Comparison of ENCODE assay signal across 1 cellular context in the genomic region with DNA sequence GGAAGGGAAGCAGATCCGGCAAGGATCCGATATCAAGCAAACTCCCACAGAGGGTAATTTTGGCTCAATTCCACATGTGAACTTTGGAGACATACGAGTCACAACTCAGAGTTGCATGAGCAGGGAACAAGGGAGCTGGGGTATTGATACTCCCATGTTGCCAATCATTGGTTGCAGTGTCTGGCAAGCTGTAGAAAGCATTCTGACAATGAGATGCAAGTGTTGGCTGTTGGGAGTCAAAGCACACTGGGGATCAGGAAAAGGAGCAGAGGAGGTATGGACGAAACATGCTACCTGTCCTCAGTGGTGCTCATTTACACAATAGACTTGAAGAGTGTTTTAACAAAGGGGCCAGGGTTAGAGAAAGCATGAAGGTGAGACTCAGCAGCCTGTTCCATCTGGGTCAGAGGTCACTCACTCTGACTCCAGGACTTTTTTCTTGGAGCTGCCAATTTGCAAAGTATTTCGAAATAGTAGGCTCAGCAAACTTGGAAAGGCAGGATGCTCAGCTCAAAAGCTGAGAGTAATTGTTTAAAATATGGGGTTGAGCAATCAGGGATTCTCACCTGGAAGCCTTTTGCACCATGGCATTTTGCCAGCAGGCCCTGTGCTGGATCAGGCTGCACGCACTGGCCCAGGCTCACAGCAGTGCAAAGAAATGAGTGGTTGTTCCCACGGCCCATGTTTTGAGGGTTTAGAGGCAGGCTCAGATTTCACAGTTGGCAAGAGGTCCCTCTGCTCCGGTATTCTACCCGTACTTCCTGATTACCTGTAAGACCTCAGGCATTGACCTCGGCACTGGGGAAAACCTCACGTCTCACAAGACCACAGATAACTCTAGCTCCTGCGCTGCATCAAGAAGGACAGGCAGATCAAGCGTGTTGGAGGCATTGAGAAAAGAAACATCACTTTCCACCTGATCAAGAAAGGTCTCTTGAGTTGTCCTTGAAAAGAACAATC.
TF ChIP-seq lines count a peak whose summit lies in the region.

No MANE protein-coding gene starts in this region.

TF ChIP-seq in HepG2, 621 proteins besides CTCF, POLR2A, EP300 and RAD21 (continued from another document and continues in another):
- TF ChIP-seq, protein P1, sequence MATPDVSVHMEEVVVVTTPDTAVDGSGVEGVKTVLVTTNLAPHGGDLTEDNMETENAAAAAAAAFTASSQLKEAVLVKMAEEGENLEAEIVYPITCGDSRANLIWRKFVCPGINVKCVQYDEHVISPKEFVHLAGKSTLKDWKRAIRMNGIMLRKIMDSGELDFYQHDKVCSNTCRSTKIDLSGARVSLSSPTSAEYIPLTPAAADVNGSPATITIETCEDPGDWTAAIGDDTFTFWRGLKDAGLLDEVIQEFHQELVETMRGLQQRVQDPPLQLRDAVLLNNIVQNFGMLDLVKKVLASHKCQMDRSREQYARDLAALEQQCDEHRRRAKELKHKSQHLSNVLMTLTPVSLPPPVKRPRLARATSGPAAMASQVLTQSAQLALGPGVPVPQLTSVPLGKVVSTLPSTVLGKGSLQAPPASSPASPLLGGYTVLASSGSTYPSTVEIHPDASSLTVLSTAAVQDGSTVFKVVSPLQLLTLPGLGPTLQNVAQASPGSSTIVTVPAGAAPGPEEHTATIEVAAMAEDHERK (CRISPR knock-in tag; IDR thresholded peaks at IDR 0.05; ENCODE audit: low read depth): no peak
- no peak for TF ChIP-seq ZSCAN30 (CRISPR knock-in tag; IDR thresholded peaks at IDR 0.05)
- TF ChIP-seq ZNF770 (CRISPR knock-in tag; IDR thresholded peaks at IDR 0.05): peak; percentile 62; the same call in 1 of the 2 replicates
- 0 out of 2 replicates have a peak, but pooled peaks have one; percentile 20 for TF ChIP-seq SRF (IDR thresholded peaks at IDR 0.05; ENCODE audit: low read depth, low read length)
- TF ChIP-seq SP5 (CRISPR knock-in tag; IDR thresholded peaks at IDR 0.05; ENCODE audit: borderline replicate concordance, low read depth): no peak
- TF ChIP-seq XBP1 (CRISPR knock-in tag; IDR thresholded peaks at IDR 0.05): no peak
- TF ChIP-seq ZSCAN9 (CRISPR knock-in tag; IDR thresholded peaks at IDR 0.05; ENCODE audit: borderline replicate concordance): no peak; the same call in 1 of the 2 replicates
- TF ChIP-seq, protein P2, sequence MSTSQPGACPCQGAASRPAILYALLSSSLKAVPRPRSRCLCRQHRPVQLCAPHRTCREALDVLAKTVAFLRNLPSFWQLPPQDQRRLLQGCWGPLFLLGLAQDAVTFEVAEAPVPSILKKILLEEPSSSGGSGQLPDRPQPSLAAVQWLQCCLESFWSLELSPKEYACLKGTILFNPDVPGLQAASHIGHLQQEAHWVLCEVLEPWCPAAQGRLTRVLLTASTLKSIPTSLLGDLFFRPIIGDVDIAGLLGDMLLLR (CRISPR knock-in tag; IDR thresholded peaks at IDR 0.05): 0 out of 2 replicates have a peak, but pooled peaks have one; percentile 52
- TF ChIP-seq, protein P3, sequence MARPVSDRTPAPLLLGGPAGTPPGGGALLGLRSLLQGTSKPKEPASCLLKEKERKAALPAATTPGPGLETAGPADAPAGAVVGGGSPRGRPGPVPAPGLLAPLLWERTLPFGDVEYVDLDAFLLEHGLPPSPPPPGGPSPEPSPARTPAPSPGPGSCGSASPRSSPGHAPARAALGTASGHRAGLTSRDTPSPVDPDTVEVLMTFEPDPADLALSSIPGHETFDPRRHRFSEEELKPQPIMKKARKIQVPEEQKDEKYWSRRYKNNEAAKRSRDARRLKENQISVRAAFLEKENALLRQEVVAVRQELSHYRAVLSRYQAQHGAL (CRISPR knock-in tag; IDR thresholded peaks at IDR 0.05; ENCODE audit: not compliant biosample characterization): no peak
- TF ChIP-seq ZNF124 (CRISPR knock-in tag; IDR thresholded peaks at IDR 0.05): peak; percentile 93
- TF ChIP-seq TBX3 (IDR thresholded peaks at IDR 0.05; ENCODE audit: borderline replicate concordance): no peak
- TF ChIP-seq USF2 (IDR thresholded peaks at IDR 0.05; ENCODE audit: low read depth, low read length): no peak
- no peak for TF ChIP-seq USF2 (CRISPR knock-in tag; IDR thresholded peaks at IDR 0.05; ENCODE audit: borderline replicate concordance)
- no peak for TF ChIP-seq ZUFSP (CRISPR knock-in tag; IDR thresholded peaks at IDR 0.05; ENCODE audit: borderline replicate concordance)
- no peak for TF ChIP-seq ZNF296 (CRISPR knock-in tag; conservative IDR thresholded peaks at IDR 0.05)
- TF ChIP-seq, protein P4, sequence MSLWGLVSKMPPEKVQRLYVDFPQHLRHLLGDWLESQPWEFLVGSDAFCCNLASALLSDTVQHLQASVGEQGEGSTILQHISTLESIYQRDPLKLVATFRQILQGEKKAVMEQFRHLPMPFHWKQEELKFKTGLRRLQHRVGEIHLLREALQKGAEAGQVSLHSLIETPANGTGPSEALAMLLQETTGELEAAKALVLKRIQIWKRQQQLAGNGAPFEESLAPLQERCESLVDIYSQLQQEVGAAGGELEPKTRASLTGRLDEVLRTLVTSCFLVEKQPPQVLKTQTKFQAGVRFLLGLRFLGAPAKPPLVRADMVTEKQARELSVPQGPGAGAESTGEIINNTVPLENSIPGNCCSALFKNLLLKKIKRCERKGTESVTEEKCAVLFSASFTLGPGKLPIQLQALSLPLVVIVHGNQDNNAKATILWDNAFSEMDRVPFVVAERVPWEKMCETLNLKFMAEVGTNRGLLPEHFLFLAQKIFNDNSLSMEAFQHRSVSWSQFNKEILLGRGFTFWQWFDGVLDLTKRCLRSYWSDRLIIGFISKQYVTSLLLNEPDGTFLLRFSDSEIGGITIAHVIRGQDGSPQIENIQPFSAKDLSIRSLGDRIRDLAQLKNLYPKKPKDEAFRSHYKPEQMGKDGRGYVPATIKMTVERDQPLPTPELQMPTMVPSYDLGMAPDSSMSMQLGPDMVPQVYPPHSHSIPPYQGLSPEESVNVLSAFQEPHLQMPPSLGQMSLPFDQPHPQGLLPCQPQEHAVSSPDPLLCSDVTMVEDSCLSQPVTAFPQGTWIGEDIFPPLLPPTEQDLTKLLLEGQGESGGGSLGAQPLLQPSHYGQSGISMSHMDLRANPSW (CRISPR knock-in tag; IDR thresholded peaks at IDR 0.05; ENCODE audit: borderline replicate concordance): peak; percentile 94; the same call in 1 of the 2 replicates
- TF ChIP-seq PHF20 (CRISPR knock-in tag; IDR thresholded peaks at IDR 0.05): no peak
- TF ChIP-seq NCOR1 (IDR thresholded peaks at IDR 0.05; ENCODE audit: borderline replicate concordance, low read length): peak; percentile 82; the same call in 1 of the 2 replicates
- no peak for TF ChIP-seq ZKSCAN1 (IDR thresholded peaks at IDR 0.05; ENCODE audit: low read length)
- TF ChIP-seq NR2F6 (IDR thresholded peaks at IDR 0.05): peak; percentile 98
- TF ChIP-seq NR2F6 (CRISPR knock-in tag; IDR thresholded peaks at IDR 0.05): peak; percentile 98
- peak; percentile 48 to 72; a peak in 2 of 4 replicates for TF ChIP-seq NR2F1 (CRISPR knock-in tag; IDR thresholded peaks at IDR 0.05)
- TF ChIP-seq SMC3 (IDR thresholded peaks at IDR 0.05; ENCODE audit: low read length): no peak
- TF ChIP-seq ELF3 (CRISPR knock-in tag; IDR thresholded peaks at IDR 0.05): peak; percentile 83; the same call in 1 of the 2 replicates
- peak; percentile 96 for TF ChIP-seq SIX4 (CRISPR knock-in tag; IDR thresholded peaks at IDR 0.05)
- no peak for TF ChIP-seq ZNF607 (CRISPR knock-in tag; IDR thresholded peaks at IDR 0.05; ENCODE audit: borderline replicate concordance)
- TF ChIP-seq ZNF326 (CRISPR knock-in tag; IDR thresholded peaks at IDR 0.05; ENCODE audit: borderline replicate concordance): no peak
- TF ChIP-seq SNAPC2 (CRISPR knock-in tag; IDR thresholded peaks at IDR 0.05): no peak; the same call in 1 of the 2 replicates
- TF ChIP-seq, protein P5, sequence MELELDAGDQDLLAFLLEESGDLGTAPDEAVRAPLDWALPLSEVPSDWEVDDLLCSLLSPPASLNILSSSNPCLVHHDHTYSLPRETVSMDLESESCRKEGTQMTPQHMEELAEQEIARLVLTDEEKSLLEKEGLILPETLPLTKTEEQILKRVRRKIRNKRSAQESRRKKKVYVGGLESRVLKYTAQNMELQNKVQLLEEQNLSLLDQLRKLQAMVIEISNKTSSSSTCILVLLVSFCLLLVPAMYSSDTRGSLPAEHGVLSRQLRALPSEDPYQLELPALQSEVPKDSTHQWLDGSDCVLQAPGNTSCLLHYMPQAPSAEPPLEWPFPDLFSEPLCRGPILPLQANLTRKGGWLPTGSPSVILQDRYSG (CRISPR knock-in tag; IDR thresholded peaks at IDR 0.05): no peak
- peak; percentile 70; the same call in 1 of the 2 replicates for TF ChIP-seq ZNF235 (CRISPR knock-in tag; IDR thresholded peaks at IDR 0.05; ENCODE audit: borderline replicate concordance)
- no peak for TF ChIP-seq ZNF562 (CRISPR knock-in tag; IDR thresholded peaks at IDR 0.05; ENCODE audit: borderline replicate concordance)
- TF ChIP-seq ZGPAT (CRISPR knock-in tag; IDR thresholded peaks at IDR 0.05): peak; percentile 98
- no peak for TF ChIP-seq CBFB (CRISPR knock-in tag; IDR thresholded peaks at IDR 0.05)
- TF ChIP-seq PAX8 (CRISPR knock-in tag; IDR thresholded peaks at IDR 0.05; ENCODE audit: borderline replicate concordance): no peak
